ENCODE assay signal across 14 cellular contexts in genomic region chr13:111129465-111130110, GRCh38. TPM values are rescaled to one million over a fixed set of nuclear protein-coding genes. Genes with fewer than 3 reads are reported as not detected.
DNase-seq lines count a peak whose midpoint lies in the region; ATAC-seq and TF ChIP-seq lines count a peak whose summit lies in the region.
"Had no signal": no experiment of that assay in that cellular context is flagged by ENCODE, and none has a peak within 500 bp of the region (broad histone marks: within the 10 kb centered on the region; RNA-seq: fewer than 3 reads in every experiment).

No MANE protein-coding gene starts in this region.

- no peaks in the 10 kb centered on the region for H3K36me3 Mint-ChIP-seq in endothelial cell (ENCODE audit: low read depth, unreplicated experiment)

- H3K27me3 ChIP-seq in upper lobe of right lung (no peaks in the 10 kb centered on the region), body of pancreas (no peaks in the 10 kb centered on the region)
- H3K27me3 ChIP-seq: heart right ventricle had no signal

- peaks cover 48% of the 10 kb centered on the region for H3K4me1 Mint-ChIP-seq in endothelial cell (ENCODE audit: unreplicated experiment)

- 78 to 79% methylated on average over 9 of the region's 9 CpGs for WGBS in body of pancreas, 2 donors

- H3K27ac ChIP-seq in upper lobe of right lung (no peak overlapping the region), body of pancreas (no peak overlapping the region)
- H3K27ac ChIP-seq: coronary artery, heart right ventricle had no signal

- TF ChIP-seq CTCF in GM20000 (IDR thresholded peaks at IDR 0.05; ENCODE audit: extremely low read depth, missing control alignments) (no peak), upper lobe of right lung (IDR thresholded peaks at IDR 0.05) (no peak), body of pancreas (IDR thresholded peaks at IDR 0.05) (no peak), endothelial cell (IDR thresholded peaks at IDR 0.05; ENCODE audit: unreplicated experiment) (no peak)

- peak; percentile 100 for ATAC-seq in GM18498 (IDR thresholded peaks at IDR 0.05; ENCODE audit: unreplicated experiment)
- peak; percentile 99 for ATAC-seq in HG03025 (IDR thresholded peaks at IDR 0.05; ENCODE audit: low FRiP score, unreplicated experiment)
- ATAC-seq in upper lobe of right lung = no peak
- ATAC-seq in body of pancreas = no peak
- ATAC-seq: heart right ventricle had no signal

- H3K4me3 ChIP-seq in upper lobe of right lung (no peak overlapping the region), body of pancreas (no peak overlapping the region)
- H3K4me3 ChIP-seq: coronary artery, heart right ventricle had no signal

- no peak overlapping the region for H3K27ac Mint-ChIP-seq in endothelial cell (ENCODE audit: unreplicated experiment)

- no peaks in the 10 kb centered on the region for H3K4me1 ChIP-seq in upper lobe of right lung
- H3K4me1 ChIP-seq in body of pancreas = no peaks in the 10 kb centered on the region
- H3K4me1 ChIP-seq: heart right ventricle had no signal

- no peaks in the 10 kb centered on the region for H3K9me3 ChIP-seq in upper lobe of right lung
- no peaks in the 10 kb centered on the region for H3K9me3 ChIP-seq in body of pancreas
- H3K9me3 ChIP-seq: heart right ventricle had no signal

- intact Hi-C loops in upper lobe of right lung (cut with DNase I) = no loop called here
- intact Hi-C loops in body of pancreas (cut with DNase I) = no loop called here

- H3K36me3 ChIP-seq in upper lobe of right lung = no peaks in the 10 kb centered on the region
- no peaks in the 10 kb centered on the region for H3K36me3 ChIP-seq in body of pancreas (replicated peaks in 1 of 2; ENCODE audit: insufficient read depth in 1 of 2, low read depth in 2 of 2)
- H3K36me3 ChIP-seq: heart right ventricle had no signal

- H3K4me3 Mint-ChIP-seq in endothelial cell (ENCODE audit: unreplicated experiment) = no peak overlapping the region

- H3K27me3 Mint-ChIP-seq in endothelial cell (ENCODE audit: unreplicated experiment) = no peaks in the 10 kb centered on the region

- DNase-seq in GM20000 (ENCODE audit: low spot score) (peak; percentile 83), NOMO-1 (lab: John Stamatoyannopoulos, UW; ENCODE audit: unreplicated experiment in 2 of 2) (peak; percentile 12 to 51), upper lobe of right lung (no peak), retina (no peak), body of pancreas (no peak), endothelial cell (ENCODE audit: low spot score) (no peak)
- DNase-seq: heart right ventricle; IMR-90; NCI-H226; stimulated activated CD4-positive, alpha-beta T cell treated with anti-CD3 and anti-CD28 coated beads, Interleukin-12 subunit alpha, Interleukin-12 subunit beta, amount 100 ng/mL, for 4 hours; T1000 had no signal

- no peak for TF ChIP-seq POLR2A in body of pancreas (IDR thresholded peaks at IDR 0.05)

- no peaks in the 10 kb centered on the region for H3K9me3 Mint-ChIP-seq in endothelial cell (ENCODE audit: unreplicated experiment)

RNA-seq across cellular contexts. Expression of gene ARHGEF7, which starts 14.5 kb away (rescaled TPM):
- total RNA-seq in upper lobe of right lung = 63.2 TPM
- 10 to 100 TPM; 27.5 to 81.4 TPM for total RNA-seq in body of pancreas
- 270 TPM for total RNA-seq in endothelial cell (ENCODE audit: unreplicated experiment)

Comparison
In these comparisons a context has a peak if more than half of its experiments do, and no peak if none do; other contexts are left out.
1. ATAC-seq: peak in GM18498 (single experiment) and HG03025 (single experiment); none in upper lobe of right lung (single experiment) and body of pancreas (single experiment).
2. DNase-seq: peak in GM20000 (single experiment) and NOMO-1 (2 of 2); none in upper lobe of right lung (single experiment), retina (single experiment), body of pancreas (0 of 4) and endothelial cell (single experiment).